ENCODE assay signal across 13 cellular contexts in genomic region chr13:101868585-101869469, GRCh38.
DNase-seq lines count a peak whose midpoint lies in the region; ATAC-seq, FAIRE-seq and TF ChIP-seq lines count a peak whose summit lies in the region.
"Had no signal": no experiment of that assay in that cellular context is flagged by ENCODE, and none has a peak within 500 bp of the region (broad histone marks: within the 10 kb centered on the region; RNA-seq: fewer than 3 reads in every experiment).

No MANE protein-coding gene starts in this region.

- no peaks in the 10 kb centered on the region for H3K9me3 Mint-ChIP-seq in T-helper 2 cell treated with Interferon-gamma antibody and Interleukin-4, amounts not matched to agents 5 μg/mL and 100 μg/mL, for 36 hours
- H3K9me3 Mint-ChIP-seq in MCF 10A (ENCODE audit: unreplicated experiment) = no peaks in the 10 kb centered on the region
- H3K9me3 Mint-ChIP-seq: activated T-cell treated with anti-CD3 and anti-CD28 coated beads, Interleukin-2, amount 50 U/mL, for 72 hours had no signal

- no peak for TF ChIP-seq POLR2A in H54 (IDR thresholded peaks at IDR 0.05; ENCODE audit: low read depth, low read length)

- no peaks in the 10 kb centered on the region for H3K36me3 Mint-ChIP-seq in T-helper 2 cell treated with Interferon-gamma antibody and Interleukin-4, amounts not matched to agents 5 μg/mL and 100 μg/mL, for 36 hours (ENCODE audit: low read depth)
- H3K36me3 Mint-ChIP-seq in MCF 10A (ENCODE audit: insufficient read depth, unreplicated experiment) = no peaks in the 10 kb centered on the region

- no peak for DNase-seq in H54 (ENCODE audit: insufficient read length, low spot score)
- DNase-seq in NCI-H1417 (lab: John Stamatoyannopoulos, UW) = peak; percentile 65 to 80 (median 79)
- DNase-seq in cerebellum (ENCODE audit: low spot score) = peak; percentile 24
- no peak for DNase-seq in T-helper 2 cell treated with Interferon-gamma antibody and Interleukin-4, amounts not matched to agents 5 μg/mL and 100 μg/mL, for 36 hours (ENCODE audit: low spot score)
- no peak for DNase-seq in MCF 10A (ENCODE audit: unreplicated experiment)
- no peak for DNase-seq in effector CD4-positive, alpha-beta T cell
- no peak for DNase-seq in NCI-H226
- DNase-seq: activated T-cell treated with anti-CD3 and anti-CD28 coated beads, Interleukin-2, amount 50 U/mL, for 72 hours; effector memory CD4-positive, alpha-beta T cell; NCI-H2081 treated with DMSO at 0.1 percent for 48 hours had no signal

- CTCF ChIA-PET in MCF 10A (lab: Yijun Ruan, JAX) = interaction anchor here (0.7 kb wide), 1 partner anchor 62 kb away, joined by 3 read pairs; no protein-coding TSS in a partner anchor

- no peaks in the 10 kb centered on the region for H3K4me1 Mint-ChIP-seq in T-helper 2 cell treated with Interferon-gamma antibody and Interleukin-4, amounts not matched to agents 5 μg/mL and 100 μg/mL, for 36 hours (ENCODE audit: low read depth)
- no peaks in the 10 kb centered on the region for H3K4me1 Mint-ChIP-seq in MCF 10A (ENCODE audit: insufficient read depth, unreplicated experiment)

- BruUV-seq in MCF 10A (replicated peaks; lab: Mats Ljungman, UMichigan) = no TSS peak

- peak; percentile 77 for FAIRE-seq in H54 (lab: Jason Lieb, UNC)

- H3K4me3 Mint-ChIP-seq in T-helper 2 cell treated with Interferon-gamma antibody and Interleukin-4, amounts not matched to agents 5 μg/mL and 100 μg/mL, for 36 hours = no peak overlapping the region
- H3K4me3 Mint-ChIP-seq in MCF 10A (ENCODE audit: unreplicated experiment) = no peak overlapping the region
- H3K4me3 Mint-ChIP-seq: activated T-cell treated with anti-CD3 and anti-CD28 coated beads, Interleukin-2, amount 50 U/mL, for 72 hours; B cell had no signal

- TF ChIP-seq CTCF in MCF 10A (IDR thresholded peaks at IDR 0.05; ENCODE audit: unreplicated experiment) = no peak

- ATAC-seq in GM18873 (IDR thresholded peaks at IDR 0.05; ENCODE audit: low FRiP score, unreplicated experiment) = peak; percentile 37
- ATAC-seq: activated T-cell treated with anti-CD3 and anti-CD28 coated beads, Interleukin-2, amount 50 U/mL, for 72 hours; left lobe of liver had no signal

- POLR2A ChIA-PET in MCF 10A (lab: Yijun Ruan, JAX) = no interaction called here

- no peak overlapping the region for H3K27ac Mint-ChIP-seq in T-helper 2 cell treated with Interferon-gamma antibody and Interleukin-4, amounts not matched to agents 5 μg/mL and 100 μg/mL, for 36 hours
- H3K27ac Mint-ChIP-seq in MCF 10A (ENCODE audit: low read depth, unreplicated experiment) = no peak overlapping the region
- H3K27ac Mint-ChIP-seq: activated T-cell treated with anti-CD3 and anti-CD28 coated beads, Interleukin-2, amount 50 U/mL, for 72 hours; B cell had no signal

- no peaks in the 10 kb centered on the region for H3K27me3 Mint-ChIP-seq in T-helper 2 cell treated with Interferon-gamma antibody and Interleukin-4, amounts not matched to agents 5 μg/mL and 100 μg/mL, for 36 hours (ENCODE audit: low read depth)
- H3K27me3 Mint-ChIP-seq in MCF 10A (ENCODE audit: insufficient read depth, unreplicated experiment) = peaks cover 84% of the 10 kb centered on the region
- H3K27me3 Mint-ChIP-seq: B cell had no signal

- intact Hi-C loops in MCF 10A (cut with micrococcal nuclease) = no loop called here

Comparison
In these comparisons a context has a peak if more than half of its experiments do, and no peak if none do; other contexts are left out.
1. DNase-seq: peak in NCI-H1417 (3 of 3) and cerebellum (single experiment); none in H54 (single experiment), T-helper 2 cell treated with Interferon-gamma antibody and Interleukin-4, amounts not matched to agents 5 μg/mL and 100 μg/mL, for 36 hours (single experiment), MCF 10A (single experiment), effector CD4-positive, alpha-beta T cell (single experiment) and NCI-H226 (single experiment).